1 cellular context compared by ENCODE assay signal in the genomic region with DNA sequence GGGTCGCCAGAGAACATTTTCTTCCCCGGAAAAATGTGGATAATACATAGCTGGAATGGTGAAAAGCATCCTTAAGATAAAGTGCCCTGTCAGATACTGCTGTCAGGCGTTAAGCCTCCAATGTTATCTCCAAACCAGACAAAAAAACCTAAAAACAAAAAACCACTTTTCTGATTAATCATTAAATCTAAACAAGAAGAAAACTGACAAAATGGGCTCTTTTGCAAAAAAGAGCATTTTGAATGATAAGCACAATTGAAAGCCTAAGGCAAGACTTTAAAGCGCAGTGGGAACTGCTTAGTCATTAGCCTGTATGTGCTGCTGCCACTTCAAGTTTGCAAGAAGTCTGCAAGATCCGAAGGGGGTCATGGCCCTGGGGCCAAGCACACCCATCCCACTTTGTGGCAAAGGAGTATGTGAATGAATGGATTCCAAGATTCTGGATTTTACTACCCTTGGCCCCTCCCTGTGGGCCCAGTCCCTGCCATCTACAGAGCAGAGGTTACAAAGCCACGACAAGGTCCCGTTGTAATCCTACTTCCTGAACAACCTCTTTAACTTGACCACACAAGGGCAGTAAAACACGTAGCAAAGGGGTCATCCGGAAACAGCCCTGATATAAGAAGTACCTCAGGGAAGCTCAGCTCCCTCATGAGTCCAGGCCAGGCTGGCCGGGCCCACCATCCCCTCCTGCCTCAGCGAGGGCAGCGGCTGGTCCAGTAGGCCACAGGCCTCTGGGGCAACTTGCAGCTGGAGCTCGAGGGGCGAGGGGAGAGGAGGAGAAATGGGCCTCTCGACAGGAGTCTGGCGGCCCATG.
A peak's percentile ranks its signal among the peaks of the same experiment; 100 is the strongest.
TF ChIP-seq lines count a peak whose summit lies in the region.

No MANE protein-coding gene starts in this region.

TF ChIP-seq in K562, 482 proteins besides CTCF, POLR2A, EP300 and RAD21 (continued from another document and continues in another):
- TF ChIP-seq ZKSCAN8 (CRISPR knock-in tag; IDR thresholded peaks at IDR 0.05): no peak
- TF ChIP-seq XRCC5 (IDR thresholded peaks at IDR 0.05; ENCODE audit: low read depth, low read length): no peak; the same call in 1 of the 2 replicates
- no peak for TF ChIP-seq MCM2 (IDR thresholded peaks at IDR 0.05; ENCODE audit: low read depth)
- TF ChIP-seq BRD9 (IDR thresholded peaks at IDR 0.05; ENCODE audit: low read depth, partially characterized antibody): no peak
- TF ChIP-seq FOS (IDR thresholded peaks at IDR 0.05; ENCODE audit: extremely low read depth, insufficient read length): no peak
- TF ChIP-seq, protein P1, sequence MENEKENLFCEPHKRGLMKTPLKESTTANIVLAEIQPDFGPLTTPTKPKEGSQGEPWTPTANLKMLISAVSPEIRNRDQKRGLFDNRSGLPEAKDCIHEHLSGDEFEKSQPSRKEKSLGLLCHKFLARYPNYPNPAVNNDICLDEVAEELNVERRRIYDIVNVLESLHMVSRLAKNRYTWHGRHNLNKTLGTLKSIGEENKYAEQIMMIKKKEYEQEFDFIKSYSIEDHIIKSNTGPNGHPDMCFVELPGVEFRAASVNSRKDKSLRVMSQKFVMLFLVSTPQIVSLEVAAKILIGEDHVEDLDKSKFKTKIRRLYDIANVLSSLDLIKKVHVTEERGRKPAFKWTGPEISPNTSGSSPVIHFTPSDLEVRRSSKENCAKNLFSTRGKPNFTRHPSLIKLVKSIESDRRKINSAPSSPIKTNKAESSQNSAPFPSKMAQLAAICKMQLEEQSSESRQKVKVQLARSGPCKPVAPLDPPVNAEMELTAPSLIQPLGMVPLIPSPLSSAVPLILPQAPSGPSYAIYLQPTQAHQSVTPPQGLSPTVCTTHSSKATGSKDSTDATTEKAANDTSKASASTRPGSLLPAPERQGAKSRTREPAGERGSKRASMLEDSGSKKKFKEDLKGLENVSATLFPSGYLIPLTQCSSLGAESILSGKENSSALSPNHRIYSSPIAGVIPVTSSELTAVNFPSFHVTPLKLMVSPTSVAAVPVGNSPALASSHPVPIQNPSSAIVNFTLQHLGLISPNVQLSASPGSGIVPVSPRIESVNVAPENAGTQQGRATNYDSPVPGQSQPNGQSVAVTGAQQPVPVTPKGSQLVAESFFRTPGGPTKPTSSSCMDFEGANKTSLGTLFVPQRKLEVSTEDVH (IDR thresholded peaks at IDR 0.05; ENCODE audit: low read depth, partially characterized antibody): no peak
- 0 out of 2 replicates have a peak, but pooled peaks have one; percentile 45 for TF ChIP-seq ZNF57 (CRISPR knock-in tag; IDR thresholded peaks at IDR 0.05)
- TF ChIP-seq MEF2D (tag; conservative IDR thresholded peaks at IDR 0.05; ENCODE audit: low read depth): peak; percentile 18; the same call in 1 of the 2 replicates
- TF ChIP-seq ZNF717 (CRISPR knock-in tag; IDR thresholded peaks at IDR 0.05): no peak
- no peak for TF ChIP-seq ZSCAN29 (IDR thresholded peaks at IDR 0.05)
- TF ChIP-seq ASH1L (IDR thresholded peaks at IDR 0.05; ENCODE audit: borderline replicate concordance, low read depth, partially characterized antibody): no peak
- TF ChIP-seq FUS (optimal IDR thresholded peaks at IDR 0.05; ENCODE audit: low read depth, low read length): no peak
- TF ChIP-seq ZMIZ1 (IDR thresholded peaks at IDR 0.05; ENCODE audit: low read depth in 2 of 2, low read length in 2 of 2): no peak
- no peak; the same call in 1 of the 2 replicates for TF ChIP-seq ZNF584 (CRISPR knock-in tag; IDR thresholded peaks at IDR 0.05; ENCODE audit: low read depth)
- no peak for TF ChIP-seq MBD1 (CRISPR knock-in tag; IDR thresholded peaks at IDR 0.05)
- TF ChIP-seq, protein P2, sequence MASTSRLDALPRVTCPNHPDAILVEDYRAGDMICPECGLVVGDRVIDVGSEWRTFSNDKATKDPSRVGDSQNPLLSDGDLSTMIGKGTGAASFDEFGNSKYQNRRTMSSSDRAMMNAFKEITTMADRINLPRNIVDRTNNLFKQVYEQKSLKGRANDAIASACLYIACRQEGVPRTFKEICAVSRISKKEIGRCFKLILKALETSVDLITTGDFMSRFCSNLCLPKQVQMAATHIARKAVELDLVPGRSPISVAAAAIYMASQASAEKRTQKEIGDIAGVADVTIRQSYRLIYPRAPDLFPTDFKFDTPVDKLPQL (IDR thresholded peaks at IDR 0.05; ENCODE audit: extremely low read depth, insufficient read length): no peak
- no peak for TF ChIP-seq NFIX (CRISPR knock-in tag; IDR thresholded peaks at IDR 0.05; ENCODE audit: low read depth)
- TF ChIP-seq ERF (CRISPR knock-in tag; IDR thresholded peaks at IDR 0.05): no peak; the same call in 1 of the 2 replicates
- 0 out of 2 replicates have a peak, but pooled peaks have one; percentile 5 for TF ChIP-seq MYC (IDR thresholded peaks at IDR 0.05; ENCODE audit: low read depth, low read length)
- TF ChIP-seq MYC (CRISPR knock-in tag; IDR thresholded peaks at IDR 0.05; ENCODE audit: borderline replicate concordance, low read depth): 0 out of 2 replicates have a peak, but pooled peaks have one; percentile 22
- TF ChIP-seq MTA1 (IDR thresholded peaks at IDR 0.05; ENCODE audit: borderline replicate concordance): peak; percentile 33; the same call in 1 of the 2 replicates
- peak; percentile 87 for TF ChIP-seq CREB3 (tag; conservative IDR thresholded peaks at IDR 0.05; ENCODE audit: low read depth)
- TF ChIP-seq RBM15 (IDR thresholded peaks at IDR 0.05; ENCODE audit: insufficient read depth, low read length): no peak
- no peak for TF ChIP-seq TCF7 (IDR thresholded peaks at IDR 0.05; ENCODE audit: borderline replicate concordance)
- TF ChIP-seq DMBX1 (CRISPR knock-in tag; IDR thresholded peaks at IDR 0.05; ENCODE audit: borderline replicate concordance): peak; percentile 82
- no peak for TF ChIP-seq PCBP2 (IDR thresholded peaks at IDR 0.05; ENCODE audit: low read depth, low read length, poor library complexity, severe bottlenecking)
- TF ChIP-seq HNRNPL (IDR thresholded peaks at IDR 0.05; ENCODE audit: low read depth, low read length): no peak
- no peak for TF ChIP-seq U2AF2 (optimal IDR thresholded peaks at IDR 0.05; ENCODE audit: low read depth, low read length)
- TF ChIP-seq ZNF124 (CRISPR knock-in tag; IDR thresholded peaks at IDR 0.05): no peak
- TF ChIP-seq NR2C2 (CRISPR knock-in tag; IDR thresholded peaks at IDR 0.05): peak; percentile 46
- TF ChIP-seq NR2C2 (tag; IDR thresholded peaks at IDR 0.05): peak; percentile 93
- peak; percentile 84 for TF ChIP-seq ETV1 (tag; conservative IDR thresholded peaks at IDR 0.05; ENCODE audit: low read depth)
- 0 out of 2 replicates have a peak, but pooled peaks have one; percentile 46 for TF ChIP-seq ZNF133 (CRISPR knock-in tag; IDR thresholded peaks at IDR 0.05)
- TF ChIP-seq, protein P3, sequence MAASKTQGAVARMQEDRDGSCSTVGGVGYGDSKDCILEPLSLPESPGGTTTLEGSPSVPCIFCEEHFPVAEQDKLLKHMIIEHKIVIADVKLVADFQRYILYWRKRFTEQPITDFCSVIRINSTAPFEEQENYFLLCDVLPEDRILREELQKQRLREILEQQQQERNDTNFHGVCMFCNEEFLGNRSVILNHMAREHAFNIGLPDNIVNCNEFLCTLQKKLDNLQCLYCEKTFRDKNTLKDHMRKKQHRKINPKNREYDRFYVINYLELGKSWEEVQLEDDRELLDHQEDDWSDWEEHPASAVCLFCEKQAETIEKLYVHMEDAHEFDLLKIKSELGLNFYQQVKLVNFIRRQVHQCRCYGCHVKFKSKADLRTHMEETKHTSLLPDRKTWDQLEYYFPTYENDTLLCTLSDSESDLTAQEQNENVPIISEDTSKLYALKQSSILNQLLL (CRISPR knock-in tag; IDR thresholded peaks at IDR 0.05; ENCODE audit: borderline replicate concordance): no peak
- no peak for TF ChIP-seq MCM7 (IDR thresholded peaks at IDR 0.05)
- no peak for TF ChIP-seq FOXP1 (CRISPR knock-in tag; IDR thresholded peaks at IDR 0.05)
- no peak for TF ChIP-seq ZNF561 (CRISPR knock-in tag; conservative IDR thresholded peaks at IDR 0.05)
- TF ChIP-seq CC2D1A (IDR thresholded peaks at IDR 0.05): no peak
- 0 out of 2 replicates have a peak, but pooled peaks have one; percentile 12 for TF ChIP-seq ARID2 (IDR thresholded peaks at IDR 0.05)
- TF ChIP-seq THAP12 (CRISPR knock-in tag; IDR thresholded peaks at IDR 0.05): no peak
- TF ChIP-seq GABPB2 (CRISPR knock-in tag; conservative IDR thresholded peaks at IDR 0.05): no peak
- TF ChIP-seq KLF10 (CRISPR knock-in tag; IDR thresholded peaks at IDR 0.05): no peak
- no peak for TF ChIP-seq ZNF785 (CRISPR knock-in tag; IDR thresholded peaks at IDR 0.05)
- TF ChIP-seq TEAD1 (CRISPR knock-in tag; IDR thresholded peaks at IDR 0.05): peak; percentile 4 to 67; a peak in 2 of 4 replicates
- no peak for TF ChIP-seq YBX1 (IDR thresholded peaks at IDR 0.05)
- TF ChIP-seq CSDE1 (IDR thresholded peaks at IDR 0.05): no peak
- TF ChIP-seq, protein P4, sequence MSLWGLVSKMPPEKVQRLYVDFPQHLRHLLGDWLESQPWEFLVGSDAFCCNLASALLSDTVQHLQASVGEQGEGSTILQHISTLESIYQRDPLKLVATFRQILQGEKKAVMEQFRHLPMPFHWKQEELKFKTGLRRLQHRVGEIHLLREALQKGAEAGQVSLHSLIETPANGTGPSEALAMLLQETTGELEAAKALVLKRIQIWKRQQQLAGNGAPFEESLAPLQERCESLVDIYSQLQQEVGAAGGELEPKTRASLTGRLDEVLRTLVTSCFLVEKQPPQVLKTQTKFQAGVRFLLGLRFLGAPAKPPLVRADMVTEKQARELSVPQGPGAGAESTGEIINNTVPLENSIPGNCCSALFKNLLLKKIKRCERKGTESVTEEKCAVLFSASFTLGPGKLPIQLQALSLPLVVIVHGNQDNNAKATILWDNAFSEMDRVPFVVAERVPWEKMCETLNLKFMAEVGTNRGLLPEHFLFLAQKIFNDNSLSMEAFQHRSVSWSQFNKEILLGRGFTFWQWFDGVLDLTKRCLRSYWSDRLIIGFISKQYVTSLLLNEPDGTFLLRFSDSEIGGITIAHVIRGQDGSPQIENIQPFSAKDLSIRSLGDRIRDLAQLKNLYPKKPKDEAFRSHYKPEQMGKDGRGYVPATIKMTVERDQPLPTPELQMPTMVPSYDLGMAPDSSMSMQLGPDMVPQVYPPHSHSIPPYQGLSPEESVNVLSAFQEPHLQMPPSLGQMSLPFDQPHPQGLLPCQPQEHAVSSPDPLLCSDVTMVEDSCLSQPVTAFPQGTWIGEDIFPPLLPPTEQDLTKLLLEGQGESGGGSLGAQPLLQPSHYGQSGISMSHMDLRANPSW (CRISPR knock-in tag; IDR thresholded peaks at IDR 0.05): no peak
